ENCODE assay signal across 28 cellular contexts in the genomic region with DNA sequence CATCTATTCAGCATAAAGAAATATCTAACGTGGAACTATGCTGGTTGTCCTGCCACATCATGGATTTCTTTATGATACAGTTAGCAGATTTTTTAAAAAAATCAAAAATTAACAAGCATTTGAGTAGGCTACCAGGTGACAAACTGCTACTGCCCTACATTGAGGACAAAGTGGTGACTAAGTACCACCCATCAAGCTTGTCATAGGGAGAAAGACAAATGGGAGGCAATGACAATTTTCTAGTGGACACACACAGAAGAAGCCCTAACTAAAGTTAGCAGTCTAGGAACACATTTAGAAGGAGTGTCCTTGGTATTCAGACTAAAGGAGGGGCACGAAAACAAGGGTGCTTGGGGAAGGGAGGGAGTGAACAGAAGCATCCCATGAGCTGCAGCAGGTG.
DNase-seq lines count a peak whose midpoint lies in the region; ATAC-seq and TF ChIP-seq lines count a peak whose summit lies in the region.
"Had no signal": no experiment of that assay in that cellular context is flagged by ENCODE, and none has a peak within 500 bp of the region (broad histone marks: within the 10 kb centered on the region; RNA-seq: fewer than 3 reads in every experiment).

No MANE protein-coding gene starts in this region.

- CTCF ChIA-PET in WTC11 (lab: Charles Lee), result no interaction called here
- CTCF ChIA-PET in RWPE1 (lab: Yijun Ruan, JAX), result interaction anchor here (0.6 kb wide), 1 partner anchor 338 kb away, joined by 4 read pairs; no protein-coding TSS in a partner anchor

- no peak overlapping the region for H3K4me3 Mint-ChIP-seq in activated naive CD4-positive, alpha-beta T cell treated with anti-CD3 and anti-CD28 coated beads, Interleukin-2, amount 50 U/mL, for 24 hours
- H3K4me3 Mint-ChIP-seq in WTC11 (no peak overlapping the region), memory B cell (no peak overlapping the region)
- H3K4me3 Mint-ChIP-seq: activated T-cell treated with anti-CD3 and anti-CD28 coated beads, Interleukin-2, amount 50 U/mL, for 4 hours; B cell had no signal

- no peak overlapping the region for H3K4me3 ChIP-seq in trophoblast cell (ENCODE audit: low read depth, low read length)
- H3K4me3 ChIP-seq: coronary artery, esophagus muscularis mucosa, heart right ventricle, lung, Peyer's patch, SJCRH30, stomach, thyroid gland had no signal

- no CpG with 5 or more reads among the region's 2 CpGs for WGBS in trophoblast cell (ENCODE audit: extremely low coverage, insufficient coverage, insufficient read length)

- H3K4ac ChIP-seq in trophoblast cell (ENCODE audit: low read depth, low read length), result peak overlapping the region; percentile 79

- H4K12ac ChIP-seq in trophoblast cell (ENCODE audit: low read depth, low read length), result no peak overlapping the region

- no peaks in the 10 kb centered on the region for H3K27me3 ChIP-seq in trophoblast cell (ENCODE audit: insufficient read depth, low read length)
- H3K27me3 ChIP-seq: esophagus muscularis mucosa, foreskin keratinocyte, heart right ventricle, Peyer's patch, SJCRH30, stomach, thyroid gland had no signal

- DNase-seq in activated naive CD4-positive, alpha-beta T cell treated with Interleukin-2 at 50 U/mL for 16 hours, result no peak
- DNase-seq in WTC11 (ENCODE audit: low spot score) (no peak), memory B cell (ENCODE audit: low spot score in 2 of 2) (no peak), trophoblast cell (no peak), NCI-H1694 treated with DMSO at 0.1 percent for 48 hours (lab: John Stamatoyannopoulos, UW) (no peak), RWPE1 (ENCODE audit: low spot score) (no peak)
- DNase-seq: activated CD4-positive, alpha-beta T cell treated with anti-CD3 and anti-CD28 coated beads for 4 hours; activated naive CD4-positive, alpha-beta T cell; activated T-cell treated with anti-CD3 and anti-CD28 coated beads, Interleukin-2, amount 50 U/mL, for 4 hours; anterior cingulate cortex; COR-L47; DMS53; foreskin keratinocyte; heart right ventricle; NCI-H1694; NCI-H2171 treated with DMSO at 0.1 percent for 48 hours; NCI-H524; Peyer's patch; SJCRH30; stomach; thyroid gland had no signal

- H3K27ac Mint-ChIP-seq in activated naive CD4-positive, alpha-beta T cell treated with anti-CD3 and anti-CD28 coated beads, Interleukin-2, amount 50 U/mL, for 24 hours, result peak overlapping the region; percentile 76
- H3K27ac Mint-ChIP-seq in WTC11 (peak overlapping the region; percentile 3; the same call in 1 of the 2 replicates), memory B cell (peak overlapping the region; percentile 72)
- H3K27ac Mint-ChIP-seq: B cell had no signal

- H3K4me1 ChIP-seq in trophoblast cell (ENCODE audit: control insufficient read depth in 1 of 2, insufficient read depth in 2 of 2, low read length in 2 of 2), result no peaks in the 10 kb centered on the region
- H3K4me1 ChIP-seq: Peyer's patch had no signal

- no peak overlapping the region for H2BK120ac ChIP-seq in trophoblast cell (ENCODE audit: insufficient read depth, low read length, poor library complexity)

- no peaks in the 10 kb centered on the region for H3K27me3 Mint-ChIP-seq in activated naive CD4-positive, alpha-beta T cell treated with anti-CD3 and anti-CD28 coated beads, Interleukin-2, amount 50 U/mL, for 24 hours
- no peaks in the 10 kb centered on the region for H3K27me3 Mint-ChIP-seq in WTC11 (ENCODE audit: low read depth)
- H3K27me3 Mint-ChIP-seq in memory B cell, result no peaks in the 10 kb centered on the region
- H3K27me3 Mint-ChIP-seq: B cell had no signal

- H3K27ac ChIP-seq in trophoblast cell (ENCODE audit: low read depth, low read length) (no peak overlapping the region), RWPE1 (no peak overlapping the region)
- H3K27ac ChIP-seq: coronary artery, esophagus muscularis mucosa, foreskin keratinocyte, heart right ventricle, Peyer's patch, SJCRH30, stomach, thyroid gland had no signal

- no peaks in the 10 kb centered on the region for H3K9me3 ChIP-seq in trophoblast cell (ENCODE audit: insufficient read depth, low read depth, low read length)
- H3K9me3 ChIP-seq: esophagus muscularis mucosa, heart right ventricle, Peyer's patch, SJCRH30, stomach, thyroid gland had no signal

- H3K79me1 ChIP-seq in trophoblast cell (ENCODE audit: low read length), result no peaks in the 10 kb centered on the region

- TF ChIP-seq CTCF in WTC11 (IDR thresholded peaks at IDR 0.05), result no peak
- no peak for TF ChIP-seq CTCF in RWPE1 (conservative IDR thresholded peaks at IDR 0.05; ENCODE audit: low read depth)

- H2AK5ac ChIP-seq in trophoblast cell (ENCODE audit: low read length), result no peak overlapping the region

- H3K4me2 ChIP-seq in trophoblast cell (ENCODE audit: low read length), result no peak overlapping the region

- H3K79me2 ChIP-seq in trophoblast cell (ENCODE audit: control insufficient read depth, insufficient read depth, low read length, poor library complexity), result peaks cover 2% of the 10 kb centered on the region

- H4K91ac ChIP-seq in trophoblast cell (ENCODE audit: low read depth, low read length), result no peak overlapping the region

- H2BK5ac ChIP-seq in trophoblast cell (ENCODE audit: low read depth, low read length, poor library complexity), result no peak overlapping the region

- no peak overlapping the region for H3K14ac ChIP-seq in trophoblast cell (ENCODE audit: low read length)

- peaks cover 80% of the 10 kb centered on the region for H3K4me1 Mint-ChIP-seq in activated naive CD4-positive, alpha-beta T cell treated with anti-CD3 and anti-CD28 coated beads, Interleukin-2, amount 50 U/mL, for 24 hours
- peaks cover 36% of the 10 kb centered on the region for H3K4me1 Mint-ChIP-seq in WTC11
- H3K4me1 Mint-ChIP-seq in memory B cell, result peaks cover 27% of the 10 kb centered on the region

- POLR2A ChIA-PET in WTC11 (lab: Charles Lee) (no interaction called here), RWPE1 (lab: Yijun Ruan, JAX; ENCODE audit: low non-redundant PET) (no interaction called here)

- ATAC-seq in WTC11 (no peak), memory B cell (ENCODE audit: low read depth) (no peak), GM21529 (IDR thresholded peaks at IDR 0.05; ENCODE audit: unreplicated experiment) (no peak)
- ATAC-seq: activated T-cell treated with anti-CD3 and anti-CD28 coated beads, Interleukin-2, amount 50 U/mL, for 4 hours; foreskin keratinocyte; HepG2 had no signal

- peak overlapping the region; percentile 71 for H3K18ac ChIP-seq in trophoblast cell (ENCODE audit: low read length)

- no peak overlapping the region for H3K23ac ChIP-seq in trophoblast cell (ENCODE audit: low read length)

- H3K9me3 Mint-ChIP-seq in activated naive CD4-positive, alpha-beta T cell treated with anti-CD3 and anti-CD28 coated beads, Interleukin-2, amount 50 U/mL, for 24 hours, result no peaks in the 10 kb centered on the region
- no peaks in the 10 kb centered on the region for H3K9me3 Mint-ChIP-seq in WTC11
- no peaks in the 10 kb centered on the region for H3K9me3 Mint-ChIP-seq in memory B cell
- H3K9me3 Mint-ChIP-seq: activated T-cell treated with anti-CD3 and anti-CD28 coated beads, Interleukin-2, amount 50 U/mL, for 4 hours had no signal

- H2AFZ ChIP-seq in trophoblast cell (ENCODE audit: insufficient read depth, low read length, poor library complexity), result no peak overlapping the region

- H4K8ac ChIP-seq in trophoblast cell (ENCODE audit: low read depth, low read length), result no peak overlapping the region

- H3K36me3 ChIP-seq in trophoblast cell (ENCODE audit: control insufficient read depth in 1 of 2, insufficient read depth in 2 of 2, low read length in 2 of 2), result peaks cover 2% of the 10 kb centered on the region in 2 experiments
- H3K36me3 ChIP-seq: esophagus muscularis mucosa, heart right ventricle, Peyer's patch, stomach, thyroid gland had no signal

- H2BK12ac ChIP-seq in trophoblast cell (ENCODE audit: low read length), result no peak overlapping the region

- H3K36me3 Mint-ChIP-seq in activated naive CD4-positive, alpha-beta T cell treated with anti-CD3 and anti-CD28 coated beads, Interleukin-2, amount 50 U/mL, for 24 hours, result peaks cover 6% of the 10 kb centered on the region
- no peaks in the 10 kb centered on the region for H3K36me3 Mint-ChIP-seq in WTC11
- peaks cover 15% of the 10 kb centered on the region for H3K36me3 Mint-ChIP-seq in memory B cell

- H3K9ac ChIP-seq in trophoblast cell (ENCODE audit: low read length), result no peak overlapping the region

TF ChIP-seq in WTC11, 78 proteins besides CTCF, POLR2A, EP300 and RAD21 (continues in another document):
- TF ChIP-seq USF1 (CRISPR knock-in tag; IDR thresholded peaks at IDR 0.05), result no peak
- TF ChIP-seq ATF3 (CRISPR knock-in tag; conservative IDR thresholded peaks at IDR 0.05), result no peak
- TF ChIP-seq FOXP4 (CRISPR knock-in tag; IDR thresholded peaks at IDR 0.05), result no peak
- TF ChIP-seq CREM (CRISPR knock-in tag; IDR thresholded peaks at IDR 0.05), result no peak
- TF ChIP-seq ATF1 (CRISPR knock-in tag; IDR thresholded peaks at IDR 0.05), result no peak
- no peak for TF ChIP-seq NFATC4 (CRISPR knock-in tag; IDR thresholded peaks at IDR 0.05)

Comparison
In these comparisons a context has a peak if more than half of its experiments do, and no peak if none do; other contexts are left out.
1. H3K27ac Mint-ChIP-seq: peak in every context shown above with its lines; median percentile 76 in activated naive CD4-positive, alpha-beta T cell treated with anti-CD3 and anti-CD28 coated beads, Interleukin-2, amount 50 U/mL, for 24 hours; 72 in memory B cell; 3 in WTC11.